8 cellular contexts compared by ENCODE assay signal in genomic region chr5:1641560-1642166, GRCh38.
DNase-seq lines count a peak whose midpoint lies in the region; ATAC-seq, FAIRE-seq and TF ChIP-seq lines count a peak whose summit lies in the region.

No MANE protein-coding gene starts in this region.

- H3K9ac ChIP-seq in keratinocyte (ENCODE audit: control insufficient read depth, extremely low read depth, insufficient read depth, low read length) = no peak overlapping the region

- TF ChIP-seq CTCF in WI38 (IDR thresholded peaks at IDR 0.05; ENCODE audit: low read depth, low read length) = peak; percentile 84
- peak; percentile 89 for TF ChIP-seq CTCF in bronchial epithelial cell (IDR thresholded peaks at IDR 0.05; ENCODE audit: insufficient read depth, low read length, severe bottlenecking)
- peak; percentile 50 to 95 (median 84) for TF ChIP-seq CTCF in keratinocyte (optimal IDR thresholded peaks at IDR 0.05 in 1 of 3, IDR thresholded peaks at IDR 0.05 in 1 of 3, conservative IDR thresholded peaks at IDR 0.05 in 1 of 3; ENCODE audit: extremely low read depth in 1 of 3, insufficient read depth in 2 of 3, low read length in 3 of 3)

- no peaks in the 10 kb centered on the region for H3K79me2 ChIP-seq in keratinocyte (ENCODE audit: control insufficient read depth, insufficient read depth, low read length)

- H3K27ac ChIP-seq in keratinocyte (ENCODE audit: control insufficient read depth, insufficient read depth, low read length) = no peak overlapping the region

- H3K4me3 ChIP-seq in WI38 (ENCODE audit: low read depth, low read length) (no peak overlapping the region), bronchial epithelial cell (ENCODE audit: low read depth, low read length) (no peak overlapping the region), keratinocyte (ENCODE audit: control insufficient read depth in 2 of 3, extremely low read depth in 1 of 3, insufficient read depth in 2 of 3, low read depth in 1 of 3, low read length in 3 of 3) (no peak overlapping the region)

- no peaks in the 10 kb centered on the region for H3K9me3 ChIP-seq in keratinocyte (ENCODE audit: control insufficient read depth, low read depth, low read length)

- no peak overlapping the region for H3K4me2 ChIP-seq in keratinocyte (ENCODE audit: control insufficient read depth, extremely low read depth, insufficient read depth, low read depth, low read length)

- H3K36me3 ChIP-seq in bronchial epithelial cell (ENCODE audit: control insufficient read depth, insufficient read depth, low read length) (no peaks in the 10 kb centered on the region), keratinocyte (ENCODE audit: control insufficient read depth in 2 of 2, extremely low read depth in 1 of 2, insufficient read depth in 2 of 2, low read length in 2 of 2) (no peaks in the 10 kb centered on the region)

- H3K9me1 ChIP-seq in keratinocyte (ENCODE audit: control insufficient read depth, extremely low read depth, insufficient read depth, low read length) = no peaks in the 10 kb centered on the region

- FAIRE-seq in bronchial epithelial cell (lab: Jason Lieb, UNC) (no peak), keratinocyte (lab: Jason Lieb, UNC) (no peak)

- H3K27me3 ChIP-seq in bronchial epithelial cell (ENCODE audit: control insufficient read depth, insufficient read depth, low read length) = peaks cover 19% of the 10 kb centered on the region
- H3K27me3 ChIP-seq in keratinocyte (ENCODE audit: control insufficient read depth, extremely low read depth, insufficient read depth, low read length) = peaks cover 32% of the 10 kb centered on the region

- peaks cover 4% of the 10 kb centered on the region for H3K4me1 ChIP-seq in keratinocyte (ENCODE audit: control insufficient read depth, extremely low read depth, insufficient read depth, low read length)

- no peaks in the 10 kb centered on the region for H4K20me1 ChIP-seq in keratinocyte (ENCODE audit: control insufficient read depth, extremely low read depth, insufficient read depth, low read length)

- ATAC-seq in GM18511 (IDR thresholded peaks at IDR 0.05; ENCODE audit: unreplicated experiment) = peak; percentile 56
- ATAC-seq in HG03280 (IDR thresholded peaks at IDR 0.05; ENCODE audit: unreplicated experiment) = peak; percentile 77

- dilution Hi-C loops in keratinocyte (cut with MboI; ENCODE audit: extremely low pct_ligation_motif_present, low sequenced_read_pairs) = no loop called here

- peak; percentile 97 for DNase-seq in 8988T
- DNase-seq in NCI-H2227 treated with DMSO at 0.1 percent for 48 hours (lab: John Stamatoyannopoulos, UW) = peak; percentile 96
- peak; percentile 79 for DNase-seq in bronchial epithelial cell (ENCODE audit: low read depth)
- peak; percentile 53 for DNase-seq in keratinocyte (ENCODE audit: low read depth, low spot score)
- DNase-seq in stimulated activated CD4-positive, alpha-beta T cell treated with anti-CD3 and anti-CD28 coated beads, Interleukin-1b, Interleukin-23, amount 100 ng/mL, for 48 hours = peak; percentile 79

- no peak overlapping the region for H2AFZ ChIP-seq in keratinocyte (ENCODE audit: control insufficient read depth, low read length)
